ENCODE assay signal across 7 cellular contexts in genomic region chr17:6656797-6657632, GRCh38. TPM values are rescaled to one million over a fixed set of nuclear protein-coding genes. Genes with fewer than 3 reads are reported as not detected.
DNase-seq lines count a peak whose midpoint lies in the region; ATAC-seq and TF ChIP-seq lines count a peak whose summit lies in the region.
"Not testable (repeated sequence)": the region's sequence is repeated elsewhere in the genome, so short reads cannot be mapped to it uniquely, and the experiment has no call there.
"Had no signal": no experiment of that assay in that cellular context is flagged by ENCODE, and none has a peak within 500 bp of the region (broad histone marks: within the 10 kb centered on the region; RNA-seq: fewer than 3 reads in every experiment).

No MANE protein-coding gene starts in this region.

- H3K4me3 ChIP-seq in thoracic aorta = peak overlapping the region; percentile 19

- H3K27me3 ChIP-seq in thoracic aorta (replicated peaks; ENCODE audit: insufficient read depth) = not testable (repeated sequence)

- not testable (repeated sequence) for H3K9me3 Mint-ChIP-seq in endothelial cell (ENCODE audit: unreplicated experiment); natural killer cell

- DNase-seq in GM13977 (ENCODE audit: low spot score) (peak; percentile 45), NCI-H82 (lab: John Stamatoyannopoulos, UW) (peak; percentile 24)
- peak; percentile 75 for DNase-seq in activated CD8-positive, alpha-beta memory T cell treated with anti-CD3 and anti-CD28 coated beads, Interleukin-2, amount 50 U/mL, for 48 hours
- DNase-seq in endothelial cell (ENCODE audit: low spot score); natural killer cell; thoracic aorta (ENCODE audit: low spot score): not testable (repeated sequence)

- H3K27ac Mint-ChIP-seq in endothelial cell (ENCODE audit: unreplicated experiment) = not testable (repeated sequence)
- H3K27ac Mint-ChIP-seq in natural killer cell = peak overlapping the region in 1 of 2 donors; percentile 21

- peak overlapping the region; percentile 60 for H3K4me3 Mint-ChIP-seq in endothelial cell (ENCODE audit: unreplicated experiment)
- peak overlapping the region; percentile 66 for H3K4me3 Mint-ChIP-seq in natural killer cell

- in situ Hi-C loops in GM13977 (cut with MboI; ENCODE audit: low pct_unique_long_range_greater_than_20kb, low sequenced_read_pairs, unreplicated experiment) = loop anchor here (25.0 kb wide), 1 partner anchor 180 kb away; the partner anchor contains the start of gene TEKT1

- ATAC-seq in natural killer cell = peak; percentile 49 to 57 (median 54)
- ATAC-seq in thoracic aorta (ENCODE audit: insufficient number of reproducible peaks, low FRiP score, low read depth) = not testable (repeated sequence)

- peaks cover 0 to 22% of the 10 kb centered on the region in 2 donors for H3K4me1 ChIP-seq in thoracic aorta (ENCODE audit: control insufficient read depth in 1 of 2, low read depth in 2 of 2)

- intact Hi-C loops in natural killer cell (cut with micrococcal nuclease) = not testable (repeated sequence)

- not testable (repeated sequence) for H3K36me3 ChIP-seq in thoracic aorta

- H3K4me1 Mint-ChIP-seq in endothelial cell (ENCODE audit: unreplicated experiment) = peaks cover 20% of the 10 kb centered on the region
- peaks cover 17 to 26% of the 10 kb centered on the region in 2 donors for H3K4me1 Mint-ChIP-seq in natural killer cell

- H3K27me3 Mint-ChIP-seq in endothelial cell (ENCODE audit: unreplicated experiment) = peaks cover 12% of the 10 kb centered on the region
- H3K27me3 Mint-ChIP-seq in natural killer cell (ENCODE audit: low read depth in 2 of 2) = peaks cover 42 to 71% of the 10 kb centered on the region in 2 donors

- not testable (repeated sequence) for H3K9me3 ChIP-seq in thoracic aorta

- not testable (repeated sequence) for H3K36me3 Mint-ChIP-seq in endothelial cell (ENCODE audit: low read depth, unreplicated experiment); natural killer cell

- TF ChIP-seq CTCF in GM13977 (IDR thresholded peaks at IDR 0.05; ENCODE audit: extremely low read depth, insufficient read depth, missing control alignments); endothelial cell (IDR thresholded peaks at IDR 0.05; ENCODE audit: unreplicated experiment); natural killer cell (IDR thresholded peaks at IDR 0.05); thoracic aorta (IDR thresholded peaks at IDR 0.05): not testable (repeated sequence)

- H3K27ac ChIP-seq in thoracic aorta = not testable (repeated sequence)

RNA-seq across cellular contexts. Expression of gene C17orf100, which starts 5.5 kb away (rescaled TPM):
- total RNA-seq in endothelial cell (ENCODE audit: unreplicated experiment) (3.8 TPM), natural killer cell (under 1 TPM; 0.68 to 0.87 (median 0.82) TPM), thoracic aorta (not detected)

RNA-seq across cellular contexts. Expression of gene MED31, which starts 5.6 kb away (rescaled TPM):
- total RNA-seq in endothelial cell (ENCODE audit: unreplicated experiment) (18.3 TPM), natural killer cell (10 to 100 TPM in 2 of 3 donors, 1 to 10 TPM in 1; 8.3 to 26.1 (median 19.1) TPM), thoracic aorta (10 to 100 TPM in 1 of 2 donors, 1 to 10 TPM in 1; 4.7 to 21.3 TPM)

RNA-seq across cellular contexts. Expression of gene TXNDC17, which starts 16.2 kb away (rescaled TPM):
- total RNA-seq in endothelial cell (ENCODE audit: unreplicated experiment) (94.2 TPM), natural killer cell (10 to 100 TPM; 15.2 to 15.7 (median 15.4) TPM), thoracic aorta (10 to 100 TPM; 52.6 to 90.6 TPM)

RNA-seq across cellular contexts. Expression of gene KIAA0753, which starts 16.5 kb away (rescaled TPM):
- 22.6 TPM for total RNA-seq in endothelial cell (ENCODE audit: unreplicated experiment)
- total RNA-seq in natural killer cell = 10 to 100 TPM; 13.4 to 17.2 (median 15.4) TPM
- total RNA-seq in thoracic aorta = 10 to 100 TPM; 15.9 to 27.5 TPM

RNA-seq across cellular contexts. Expression of gene SLC13A5, which starts 56.2 kb away (rescaled TPM):
- total RNA-seq in endothelial cell (ENCODE audit: unreplicated experiment) (1.3 TPM), natural killer cell (not detected), thoracic aorta (not detected)
- total RNA-seq: Daoy had no signal
